ENCODE assay signal across 1 cellular context in genomic region chr14:71022015-71022919, GRCh38.
TF ChIP-seq lines count a peak whose summit lies in the region.

No MANE protein-coding gene starts in this region.

TF ChIP-seq in SK-N-SH treated with all-trans-retinoic acid at 6 μM for 48 hours, 23 proteins besides CTCF, POLR2A, EP300 and RAD21 (continued from another document):
- no peak for TF ChIP-seq PATZ1 (CRISPR knock-in tag; IDR thresholded peaks at IDR 0.05; ENCODE audit: borderline replicate concordance)
- no peak for TF ChIP-seq CSRNP3 (CRISPR knock-in tag; IDR thresholded peaks at IDR 0.05)
- TF ChIP-seq SNAI2 (CRISPR knock-in tag; IDR thresholded peaks at IDR 0.05), result no peak
